ENCODE assay signal across 8 cellular contexts in genomic region chr6:47478233-47479155, GRCh38. TPM values are rescaled to one million over a fixed set of nuclear protein-coding genes. Genes with fewer than 3 reads are reported as not detected.
A peak's percentile ranks its signal among the peaks of the same experiment; 100 is the strongest.
DNase-seq lines count a peak whose midpoint lies in the region; ATAC-seq, FAIRE-seq and TF ChIP-seq lines count a peak whose summit lies in the region.

No MANE protein-coding gene starts in this region.

- H3K4ac ChIP-seq in H1 (replicated peaks; ENCODE audit: insufficient read length, low read depth, low read length): no peak overlapping the region

- FAIRE-seq in H1 (lab: Jason Lieb, UNC): no peak

- peak overlapping the region; percentile 96 for H3K4me3 ChIP-seq in BLaER1
- peak overlapping the region; percentile 73 for H3K4me3 ChIP-seq in SJSA1
- peak overlapping the region; percentile 69 to 91 (median 82) for H3K4me3 ChIP-seq in H1 (ENCODE audit: extremely low read depth in 1 of 4, insufficient read depth in 2 of 4, low read depth in 3 of 4, low read length in 4 of 4)
- peak overlapping the region; percentile 95 for H3K4me3 ChIP-seq in mesodermal cell (ENCODE audit: extremely low read depth, insufficient read depth, low read length, poor library complexity, severe bottlenecking)
- peak overlapping the region; percentile 83 for H3K4me3 ChIP-seq in urinary bladder (ENCODE audit: low read depth, low read length)

- H3K9me3 ChIP-seq in BLaER1: no peaks in the 10 kb centered on the region
- no peaks in the 10 kb centered on the region for H3K9me3 ChIP-seq in SJSA1 (replicated peaks)
- no peaks in the 10 kb centered on the region for H3K9me3 ChIP-seq in H1 (ENCODE audit: insufficient read depth in 2 of 2, low read depth in 1 of 2, low read length in 1 of 2)
- no peaks in the 10 kb centered on the region for H3K9me3 ChIP-seq in mesodermal cell (ENCODE audit: control insufficient read depth, low read length)

- H4K8ac ChIP-seq in H1 (ENCODE audit: extremely low read depth, insufficient read depth, low read length): peak overlapping the region; percentile 87

- peaks cover 52% of the 10 kb centered on the region for H4K20me1 ChIP-seq in BLaER1
- H4K20me1 ChIP-seq in H1 (replicated peaks in 1 of 2; ENCODE audit: control insufficient read depth in 1 of 2, insufficient read depth in 2 of 2, low read length in 2 of 2): peaks cover 4 to 5% of the 10 kb centered on the region in 2 experiments

- TF ChIP-seq CTCF in H1 (IDR thresholded peaks at IDR 0.05; ENCODE audit: control extremely low read depth in 1 of 3, insufficient read depth in 1 of 3, low read depth in 1 of 3, low read length in 3 of 3): no peak

- peak overlapping the region; percentile 0 for H4K5ac ChIP-seq in H1 (ENCODE audit: insufficient read length, low read depth, low read length)

- no peak for TF ChIP-seq EP300 in H1 (IDR thresholded peaks at IDR 0.05; ENCODE audit: borderline replicate concordance in 1 of 2, low read depth in 2 of 2, low read length in 2 of 2)

- peak; percentile 30 for ATAC-seq in GM18873 (IDR thresholded peaks at IDR 0.05; ENCODE audit: low FRiP score, unreplicated experiment)
- peak; percentile 28 for ATAC-seq in HG03196 (IDR thresholded peaks at IDR 0.05; ENCODE audit: unreplicated experiment)

- POLR2A ChIA-PET in H1 (lab: Charles Lee; ENCODE audit: partially characterized antibody): interaction anchor here (0.6 to 3.3 kb wide), 26 partner anchors 9 to 1506 kb away, joined by 3 to 31 read pairs (median 4); no protein-coding TSS in a partner anchor

- H3K14ac ChIP-seq in H1 (ENCODE audit: insufficient read length): no peak overlapping the region

- H3K4me1 ChIP-seq in BLaER1 (peaks cover 37% of the 10 kb centered on the region), SJSA1 (replicated peaks) (peaks cover 3% of the 10 kb centered on the region), H1 (replicated peaks in 1 of 4; ENCODE audit: control insufficient read depth in 3 of 4, insufficient read depth in 4 of 4, low read length in 3 of 4) (peaks cover 0 to 9% (median 2%) of the 10 kb centered on the region in 4 experiments; a peak in 3 of 7 replicates), mesodermal cell (ENCODE audit: control insufficient read depth, insufficient read depth, low read length, poor library complexity, severe bottlenecking) (peaks cover 17% of the 10 kb centered on the region), urinary bladder (ENCODE audit: insufficient read depth) (no peaks in the 10 kb centered on the region)

- H2BK120ac ChIP-seq in H1 (replicated peaks; ENCODE audit: low read depth, low read length): no peak overlapping the region

- H3K23ac ChIP-seq in H1 (ENCODE audit: insufficient read length): no peak overlapping the region

- TF ChIP-seq POLR2A in H1 (IDR thresholded peaks at IDR 0.05; ENCODE audit: control extremely low read depth in 1 of 2, low read depth in 2 of 2, low read length in 2 of 2): peak in 1 of 2 experiments; percentile 3; a peak in 1 of 3 replicates

- H3K27me3 ChIP-seq in BLaER1 (no peaks in the 10 kb centered on the region), SJSA1 (replicated peaks) (no peaks in the 10 kb centered on the region), H1 (replicated peaks in 1 of 4; ENCODE audit: control insufficient read depth in 3 of 4, extremely low read depth in 1 of 4, insufficient read depth in 3 of 4, low read length in 3 of 4) (no peaks in the 10 kb centered on the region)

- H3K23me2 ChIP-seq in H1 (ENCODE audit: low read depth, low read length): peaks cover 5% of the 10 kb centered on the region; the same call in 1 of the 2 replicates

- H4K91ac ChIP-seq in H1 (replicated peaks; ENCODE audit: insufficient read length, low read length): no peak overlapping the region

- H2BK20ac ChIP-seq in H1 (ENCODE audit: low read length): no peak overlapping the region

- H3K27ac ChIP-seq in BLaER1 (peak overlapping the region; percentile 96), SJSA1 (peak overlapping the region; percentile 70), H1 (ENCODE audit: low read depth, low read length) (peak overlapping the region; percentile 90), mesodermal cell (ENCODE audit: low read depth, low read length, severe bottlenecking) (peak overlapping the region; percentile 90), urinary bladder (ENCODE audit: low read depth) (peak overlapping the region; percentile 99)

- CTCF ChIA-PET in H1 (lab: Charles Lee; ENCODE audit: partially characterized antibody): interaction anchor here (0.6 to 3.1 kb wide), 3 partner anchors 9 to 174 kb away, joined by 3 to 12 read pairs (median 5); no protein-coding TSS in a partner anchor

- H2AFZ ChIP-seq in H1 (ENCODE audit: low read length): no peak overlapping the region

- H3K18ac ChIP-seq in H1 (ENCODE audit: extremely low read depth, low read length): peak overlapping the region; percentile 51; the same call in 1 of the 2 replicates

- no peaks in the 10 kb centered on the region; the same call in 1 of the 2 replicates for H3K79me1 ChIP-seq in H1 (ENCODE audit: low read depth, low read length)

- H3K36me3 ChIP-seq in BLaER1 (no peaks in the 10 kb centered on the region), SJSA1 (peaks cover 6% of the 10 kb centered on the region; the same call in 1 of the 2 replicates), H1 (ENCODE audit: control insufficient read depth in 2 of 4, insufficient read depth in 4 of 4, low read length in 3 of 4) (no peaks in the 10 kb centered on the region), mesodermal cell (ENCODE audit: control insufficient read depth, insufficient read depth, low read length) (no peaks in the 10 kb centered on the region), urinary bladder (ENCODE audit: insufficient read depth) (no peaks in the 10 kb centered on the region)

- DNase-seq in SJSA1 (ENCODE audit: low read depth in 1 of 2, low spot score in 2 of 2): peak in 1 of 2 experiments; percentile 45
- DNase-seq in H1 (ENCODE audit: low read depth in 1 of 2, low spot score in 2 of 2): peak in 1 of 2 experiments; percentile 77
- no peak for DNase-seq in activated CD4-positive, alpha-beta T cell treated with anti-CD3 and anti-CD28 coated beads for 1 hour

- 2% methylated on average over 19 of the region's 31 CpGs; no CpG with 5 or more reads in 1 of the 2 experiments for WGBS in H1 (ENCODE audit: extremely low coverage in 1 of 2, insufficient coverage in 1 of 2, insufficient read length in 1 of 2, insufficient replicate concordance in 2 of 2, low coverage in 1 of 2, low lambda C conversion rate in 2 of 2, missing lambda C conversion rate in 1 of 2), 2 experiments
- WGBS in mesodermal cell (ENCODE audit: insufficient coverage in 2 of 2), 2 experiments: 0% methylated on average over 6 to 9 of the region's 31 CpGs
- under 1% methylated on average over 31 of the region's 31 CpGs for WGBS in urinary bladder

- peaks cover 40 to 73% of the 10 kb centered on the region in 2 experiments for H3K79me2 ChIP-seq in H1 (ENCODE audit: control insufficient read depth in 1 of 2, insufficient read depth in 2 of 2, low read length in 2 of 2)

- no peak overlapping the region for H2AK5ac ChIP-seq in H1 (ENCODE audit: low read depth, low read length)

- H3K4me2 ChIP-seq in BLaER1: peak overlapping the region; percentile 86
- peak overlapping the region; percentile 71 to 91 for H3K4me2 ChIP-seq in H1 (ENCODE audit: insufficient read depth in 1 of 2, low read depth in 2 of 2, low read length in 2 of 2)

- H2BK12ac ChIP-seq in H1 (ENCODE audit: low read depth, low read length): no peak overlapping the region

- H3K9ac ChIP-seq in BLaER1 (peak overlapping the region; percentile 97), H1 (replicated peaks in 1 of 4; ENCODE audit: extremely low read depth in 1 of 4, low read depth in 3 of 4, low read length in 3 of 4) (peak overlapping the region; percentile 82 to 98 (median 88))

- TF ChIP-seq RAD21 in H1 (IDR thresholded peaks at IDR 0.05 in 1 of 2, conservative IDR thresholded peaks at IDR 0.05 in 1 of 2; ENCODE audit: low read depth in 2 of 2, low read length in 2 of 2): no peak

- no peak overlapping the region for H3K56ac ChIP-seq in H1 (replicated peaks; ENCODE audit: insufficient read length, low read depth, low read length)

- no peak overlapping the region for H2BK15ac ChIP-seq in H1 (ENCODE audit: low read length)

- H2BK5ac ChIP-seq in H1 (ENCODE audit: low read depth, low read length): peak overlapping the region; percentile 94

TF ChIP-seq in H1, 55 proteins besides CTCF, POLR2A, EP300 and RAD21 (continues in another document):
- 0 out of 2 replicates have a peak, but pooled peaks have one; percentile 26 for TF ChIP-seq CHD1 (IDR thresholded peaks at IDR 0.05; ENCODE audit: low read depth, low read length)
- no peak for TF ChIP-seq JUN (IDR thresholded peaks at IDR 0.05; ENCODE audit: low read depth, low read length)
- no peak for TF ChIP-seq CHD2 (IDR thresholded peaks at IDR 0.05; ENCODE audit: low read length)
- TF ChIP-seq HDAC6 (IDR thresholded peaks at IDR 0.05; ENCODE audit: low read depth, low read length): no peak
- no peak for TF ChIP-seq BCL11A (IDR thresholded peaks at IDR 0.05; ENCODE audit: low read depth in 2 of 2, low read length in 2 of 2)
- TF ChIP-seq ZNF274 (IDR thresholded peaks at IDR 0.05; ENCODE audit: borderline replicate concordance, extremely low read depth, low read length): no peak
- no peak; the same call in 1 of the 2 replicates for TF ChIP-seq PHF8 (conservative IDR thresholded peaks at IDR 0.05; ENCODE audit: low read depth, low read length)
- no peak for TF ChIP-seq KDM1A (IDR thresholded peaks at IDR 0.05; ENCODE audit: borderline replicate concordance, low read length)
- no peak for TF ChIP-seq NRF1 (IDR thresholded peaks at IDR 0.05; ENCODE audit: low read depth, low read length)
- TF ChIP-seq NANOG (IDR thresholded peaks at IDR 0.05; ENCODE audit: insufficient read depth, low read depth, low read length, poor library complexity, severe bottlenecking): no peak
- TF ChIP-seq GABPA (IDR thresholded peaks at IDR 0.05; ENCODE audit: borderline replicate concordance, insufficient read depth, low read length): no peak
- no peak for TF ChIP-seq SIX5 (IDR thresholded peaks at IDR 0.05; ENCODE audit: low read depth, low read length)
- no peak for TF ChIP-seq KDM5A (IDR thresholded peaks at IDR 0.05; ENCODE audit: low read length)

RNA-seq across cellular contexts. Expression of gene CD2AP, which starts 0.9 kb away (rescaled TPM):
- 26.7 and 28.9 TPM in 2 replicates for total RNA-seq in SJSA1 (2014; rRNA removed; shearing (Covaris generic))
- 69.7 and 75.6 TPM in 2 replicates for total RNA-seq in H1 (2021; fragmentation: NEBNext Ultra II Directional; extraction: Animal tissue kit (Norgen Biotek cat#: 25700))
- polyA plus RNA-seq in H1 (2011; rRNA removed): 4.8 and 8.6 TPM in 2 replicates
- polyA plus RNA-seq in H1 (2011; cell fraction: cytosol; rRNA removed): 15.7 TPM
- polyA plus RNA-seq in H1 (2011; cell fraction: nucleus; rRNA removed): 5.1 TPM
- polyA plus RNA-seq in H1 (2012, experiment 1 of 2): 14.1 to 33.7 TPM (median 18.2 TPM) in 4 replicates
- polyA plus RNA-seq in H1 (2012, experiment 2 of 2): 1.8 TPM
- polyA plus RNA-seq in H1 (2013, experiment 1 of 2): 43.2 TPM
- 41.9 TPM for polyA plus RNA-seq in H1 (2013, experiment 2 of 2)
- 10.9 and 15.9 TPM in 2 replicates for polyA minus RNA-seq in H1 (2011; rRNA and poly(A)+ RNA removed)
- 18.2 TPM for polyA minus RNA-seq in H1 (2011; cell fraction: cytosol; rRNA and poly(A)+ RNA removed)
- 54.4 TPM for polyA minus RNA-seq in H1 (2011; cell fraction: nucleus; rRNA and poly(A)+ RNA removed)
- polyA plus RNA-seq in mesodermal cell (2013, experiment 1 of 2): 22.4 TPM
- polyA plus RNA-seq in mesodermal cell (2013, experiment 2 of 2): 25.7 TPM
- 68.3 TPM for total RNA-seq in urinary bladder
- polyA plus RNA-seq in urinary bladder: 10.1 TPM
